Comparison of ENCODE assay signal across 17 cellular contexts in genomic region chr6:135222623-135223022, GRCh38. TPM values are rescaled to one million over a fixed set of nuclear protein-coding genes. Genes with fewer than 3 reads are reported as not detected.
DNase-seq lines count a peak whose midpoint lies in the region; ATAC-seq and TF ChIP-seq lines count a peak whose summit lies in the region.
"Had no signal": no experiment of that assay in that cellular context is flagged by ENCODE, and none has a peak within 500 bp of the region (broad histone marks: within the 10 kb centered on the region; RNA-seq: fewer than 3 reads in every experiment).

No MANE protein-coding gene starts in this region.

- H3K4me1 Mint-ChIP-seq in T-helper 2 cell treated with Interferon-gamma antibody and Interleukin-4, amounts not matched to agents 5 μg/mL and 100 μg/mL, for 36 hours (ENCODE audit: low read depth) = peaks cover 23% of the 10 kb centered on the region
- H3K4me1 Mint-ChIP-seq in naive thymus-derived CD8-positive, alpha-beta T cell = peaks cover 9 to 21% (median 17%) of the 10 kb centered on the region in 4 donors

- H3K4me3 Mint-ChIP-seq in T-helper 2 cell treated with Interferon-gamma antibody and Interleukin-4, amounts not matched to agents 5 μg/mL and 100 μg/mL, for 36 hours = no peak overlapping the region
- peak overlapping the region in 4 of 10 donors; percentile 1 to 30 (median 16) for H3K4me3 Mint-ChIP-seq in naive thymus-derived CD8-positive, alpha-beta T cell
- H3K4me3 Mint-ChIP-seq: IgD-negative memory B cell had no signal

- no peak for DNase-seq in T-helper 2 cell treated with Interferon-gamma antibody and Interleukin-4, amounts not matched to agents 5 μg/mL and 100 μg/mL, for 36 hours (ENCODE audit: low spot score)
- DNase-seq in T-helper 2 cell (no peak), DND-41 (no peak), GDM1 (lab: John Stamatoyannopoulos, UW) (no peak), left ventricle myocardium superior (no peak)
- DNase-seq in naive thymus-derived CD8-positive, alpha-beta T cell = no peak
- DNase-seq: BE2C; CD4-positive, alpha-beta memory T cell; DMS153; NCI-H1105 treated with DMSO at 0.1 percent for 48 hours; NCI-H1694; NCI-H2081 treated with DMSO at 0.1 percent for 48 hours; NK-92 treated with Interleukin-12 subunit alpha and Interleukin-12 subunit beta, amount 100 ng/mL, for 24 hours had no signal

- peak overlapping the region; percentile 49 for H3K27ac ChIP-seq in DND-41 (ENCODE audit: low read length)
- peak overlapping the region; percentile 10; the same call in 1 of the 2 replicates for H3K27ac ChIP-seq in KMS-11

- H3K79me2 ChIP-seq in DND-41 (ENCODE audit: insufficient read depth, low read length) (peaks cover 3% of the 10 kb centered on the region; the same call in 1 of the 2 replicates), KMS-11 (ENCODE audit: insufficient read depth, low read depth) (no peaks in the 10 kb centered on the region)

- H3K36me3 ChIP-seq in DND-41 (ENCODE audit: insufficient read depth, low read length) (peaks cover 44% of the 10 kb centered on the region), KMS-11 (ENCODE audit: insufficient read depth) (0 out of 2 replicates have a peak, but pooled peaks cover 7% of the 10 kb centered on the region)
- H3K36me3 ChIP-seq: BE2C had no signal

- no peaks in the 10 kb centered on the region for H3K9me3 Mint-ChIP-seq in T-helper 2 cell treated with Interferon-gamma antibody and Interleukin-4, amounts not matched to agents 5 μg/mL and 100 μg/mL, for 36 hours
- no peaks in the 10 kb centered on the region for H3K9me3 Mint-ChIP-seq in naive thymus-derived CD8-positive, alpha-beta T cell
- H3K9me3 Mint-ChIP-seq: IgD-negative memory B cell had no signal

- H3K4me2 ChIP-seq in DND-41 (ENCODE audit: insufficient read depth, low read length) = no peak overlapping the region
- no peak overlapping the region for H3K4me2 ChIP-seq in KMS-11

- H2AFZ ChIP-seq in DND-41 (ENCODE audit: low read depth, low read length) (no peak overlapping the region), KMS-11 (ENCODE audit: low read depth) (no peak overlapping the region)

- POLR2A ChIA-PET in naive thymus-derived CD8-positive, alpha-beta T cell (lab: Charles Lee) = interaction anchor here (0.5 kb wide), 1 partner anchor 843 kb away, joined by 4 read pairs; no protein-coding TSS in a partner anchor

- H3K27ac Mint-ChIP-seq in T-helper 2 cell treated with Interferon-gamma antibody and Interleukin-4, amounts not matched to agents 5 μg/mL and 100 μg/mL, for 36 hours = peak overlapping the region; percentile 89
- H3K27ac Mint-ChIP-seq in naive thymus-derived CD8-positive, alpha-beta T cell = peak overlapping the region in 9 of 10 donors; percentile 1 to 94 (median 34)
- H3K27ac Mint-ChIP-seq: IgD-negative memory B cell had no signal

- no peaks in the 10 kb centered on the region for H3K27me3 ChIP-seq in DND-41 (ENCODE audit: insufficient read depth, low read length, poor library complexity)
- no peaks in the 10 kb centered on the region for H3K27me3 ChIP-seq in KMS-11 (ENCODE audit: insufficient read depth, low read depth)
- H3K27me3 ChIP-seq: BE2C had no signal

- intact Hi-C loops in left ventricle myocardium superior (cut with micrococcal nuclease) = no loop called here

- no peaks in the 10 kb centered on the region for H3K27me3 Mint-ChIP-seq in T-helper 2 cell treated with Interferon-gamma antibody and Interleukin-4, amounts not matched to agents 5 μg/mL and 100 μg/mL, for 36 hours (ENCODE audit: low read depth)
- no peaks in the 10 kb centered on the region for H3K27me3 Mint-ChIP-seq in naive thymus-derived CD8-positive, alpha-beta T cell
- H3K27me3 Mint-ChIP-seq: CD4-positive, alpha-beta memory T cell had no signal

- no peaks in the 10 kb centered on the region for H3K9me3 ChIP-seq in DND-41 (ENCODE audit: insufficient read depth, low read length, severe bottlenecking)
- H3K9me3 ChIP-seq: BE2C had no signal

- no peaks in the 10 kb centered on the region for H4K20me1 ChIP-seq in DND-41 (ENCODE audit: insufficient read depth, low read length)
- H4K20me1 ChIP-seq in KMS-11 (ENCODE audit: insufficient read depth) = no peaks in the 10 kb centered on the region

- H3K4me3 ChIP-seq in DND-41 (ENCODE audit: low read depth in 1 of 2, low read length in 2 of 2) (no peak overlapping the region), KMS-11 (IDR thresholded peaks at IDR 0.05; ENCODE audit: insufficient read depth, low read depth, low read length) (no peak overlapping the region)

- peaks cover 27% of the 10 kb centered on the region for H3K36me3 Mint-ChIP-seq in T-helper 2 cell treated with Interferon-gamma antibody and Interleukin-4, amounts not matched to agents 5 μg/mL and 100 μg/mL, for 36 hours (ENCODE audit: low read depth)
- peaks cover 5 to 20% (median 19%) of the 10 kb centered on the region in 3 donors for H3K36me3 Mint-ChIP-seq in naive thymus-derived CD8-positive, alpha-beta T cell
- H3K36me3 Mint-ChIP-seq: CD4-positive, alpha-beta memory T cell had no signal

- H3K4me1 ChIP-seq in DND-41 (ENCODE audit: insufficient read depth, low read length) (no peaks in the 10 kb centered on the region), KMS-11 (ENCODE audit: low read depth, poor library complexity, severe bottlenecking) (peaks cover 54% of the 10 kb centered on the region)
- H3K4me1 ChIP-seq: BE2C had no signal

- ATAC-seq in DND-41 (ENCODE audit: insufficient read depth, low read depth) (peak; percentile 23; the same call in 2 of the 3 replicates), HG03520 (IDR thresholded peaks at IDR 0.05; ENCODE audit: unreplicated experiment) (no peak), left ventricle myocardium superior (no peak)
- no peak for ATAC-seq in naive thymus-derived CD8-positive, alpha-beta T cell
- ATAC-seq: Right ventricle myocardium inferior had no signal

- TF ChIP-seq CTCF in DND-41 (IDR thresholded peaks at IDR 0.05; ENCODE audit: borderline replicate concordance, extremely low read depth, low read length, poor library complexity, severe bottlenecking) (no peak), KMS-11 (conservative IDR thresholded peaks at IDR 0.05; ENCODE audit: low read depth, low read length) (no peak)

- H3K9ac ChIP-seq in DND-41 (ENCODE audit: low read depth, low read length) (no peak overlapping the region), KMS-11 (no peak overlapping the region)

RNA-seq across cellular contexts. Expression of gene MYB, which starts 41.5 kb away (rescaled TPM):
- total RNA-seq in naive thymus-derived CD8-positive, alpha-beta T cell = 10 to 100 TPM; 20.9 to 22.5 TPM
- 1 to 10 TPM; 2.4 to 4.8 (median 2.5) TPM for polyA plus RNA-seq in naive thymus-derived CD8-positive, alpha-beta T cell
- total RNA-seq in left ventricle myocardium superior = 0.15 TPM
- polyA plus RNA-seq: IgD-negative memory B cell had no signal

Comparison
In these comparisons a context has a peak if more than half of its experiments do, and no peak if none do; other contexts are left out.
1. RNA of gene MYB, which starts 41.5 kb away (total RNA-seq): 20.9 to 22.5 TPM in naive thymus-derived CD8-positive, alpha-beta T cell; 0.15 TPM in left ventricle myocardium superior (single experiment); every median in the first group is over 10 times any median in the second.